1 cellular context compared by ENCODE assay signal in genomic region chr4:41432219-41432618, GRCh38.
TF ChIP-seq lines count a peak whose summit lies in the region.

No MANE protein-coding gene starts in this region.

TF ChIP-seq in H1, 55 proteins besides CTCF, POLR2A, EP300 and RAD21 (continued from another document):
- TF ChIP-seq, protein P1, sequence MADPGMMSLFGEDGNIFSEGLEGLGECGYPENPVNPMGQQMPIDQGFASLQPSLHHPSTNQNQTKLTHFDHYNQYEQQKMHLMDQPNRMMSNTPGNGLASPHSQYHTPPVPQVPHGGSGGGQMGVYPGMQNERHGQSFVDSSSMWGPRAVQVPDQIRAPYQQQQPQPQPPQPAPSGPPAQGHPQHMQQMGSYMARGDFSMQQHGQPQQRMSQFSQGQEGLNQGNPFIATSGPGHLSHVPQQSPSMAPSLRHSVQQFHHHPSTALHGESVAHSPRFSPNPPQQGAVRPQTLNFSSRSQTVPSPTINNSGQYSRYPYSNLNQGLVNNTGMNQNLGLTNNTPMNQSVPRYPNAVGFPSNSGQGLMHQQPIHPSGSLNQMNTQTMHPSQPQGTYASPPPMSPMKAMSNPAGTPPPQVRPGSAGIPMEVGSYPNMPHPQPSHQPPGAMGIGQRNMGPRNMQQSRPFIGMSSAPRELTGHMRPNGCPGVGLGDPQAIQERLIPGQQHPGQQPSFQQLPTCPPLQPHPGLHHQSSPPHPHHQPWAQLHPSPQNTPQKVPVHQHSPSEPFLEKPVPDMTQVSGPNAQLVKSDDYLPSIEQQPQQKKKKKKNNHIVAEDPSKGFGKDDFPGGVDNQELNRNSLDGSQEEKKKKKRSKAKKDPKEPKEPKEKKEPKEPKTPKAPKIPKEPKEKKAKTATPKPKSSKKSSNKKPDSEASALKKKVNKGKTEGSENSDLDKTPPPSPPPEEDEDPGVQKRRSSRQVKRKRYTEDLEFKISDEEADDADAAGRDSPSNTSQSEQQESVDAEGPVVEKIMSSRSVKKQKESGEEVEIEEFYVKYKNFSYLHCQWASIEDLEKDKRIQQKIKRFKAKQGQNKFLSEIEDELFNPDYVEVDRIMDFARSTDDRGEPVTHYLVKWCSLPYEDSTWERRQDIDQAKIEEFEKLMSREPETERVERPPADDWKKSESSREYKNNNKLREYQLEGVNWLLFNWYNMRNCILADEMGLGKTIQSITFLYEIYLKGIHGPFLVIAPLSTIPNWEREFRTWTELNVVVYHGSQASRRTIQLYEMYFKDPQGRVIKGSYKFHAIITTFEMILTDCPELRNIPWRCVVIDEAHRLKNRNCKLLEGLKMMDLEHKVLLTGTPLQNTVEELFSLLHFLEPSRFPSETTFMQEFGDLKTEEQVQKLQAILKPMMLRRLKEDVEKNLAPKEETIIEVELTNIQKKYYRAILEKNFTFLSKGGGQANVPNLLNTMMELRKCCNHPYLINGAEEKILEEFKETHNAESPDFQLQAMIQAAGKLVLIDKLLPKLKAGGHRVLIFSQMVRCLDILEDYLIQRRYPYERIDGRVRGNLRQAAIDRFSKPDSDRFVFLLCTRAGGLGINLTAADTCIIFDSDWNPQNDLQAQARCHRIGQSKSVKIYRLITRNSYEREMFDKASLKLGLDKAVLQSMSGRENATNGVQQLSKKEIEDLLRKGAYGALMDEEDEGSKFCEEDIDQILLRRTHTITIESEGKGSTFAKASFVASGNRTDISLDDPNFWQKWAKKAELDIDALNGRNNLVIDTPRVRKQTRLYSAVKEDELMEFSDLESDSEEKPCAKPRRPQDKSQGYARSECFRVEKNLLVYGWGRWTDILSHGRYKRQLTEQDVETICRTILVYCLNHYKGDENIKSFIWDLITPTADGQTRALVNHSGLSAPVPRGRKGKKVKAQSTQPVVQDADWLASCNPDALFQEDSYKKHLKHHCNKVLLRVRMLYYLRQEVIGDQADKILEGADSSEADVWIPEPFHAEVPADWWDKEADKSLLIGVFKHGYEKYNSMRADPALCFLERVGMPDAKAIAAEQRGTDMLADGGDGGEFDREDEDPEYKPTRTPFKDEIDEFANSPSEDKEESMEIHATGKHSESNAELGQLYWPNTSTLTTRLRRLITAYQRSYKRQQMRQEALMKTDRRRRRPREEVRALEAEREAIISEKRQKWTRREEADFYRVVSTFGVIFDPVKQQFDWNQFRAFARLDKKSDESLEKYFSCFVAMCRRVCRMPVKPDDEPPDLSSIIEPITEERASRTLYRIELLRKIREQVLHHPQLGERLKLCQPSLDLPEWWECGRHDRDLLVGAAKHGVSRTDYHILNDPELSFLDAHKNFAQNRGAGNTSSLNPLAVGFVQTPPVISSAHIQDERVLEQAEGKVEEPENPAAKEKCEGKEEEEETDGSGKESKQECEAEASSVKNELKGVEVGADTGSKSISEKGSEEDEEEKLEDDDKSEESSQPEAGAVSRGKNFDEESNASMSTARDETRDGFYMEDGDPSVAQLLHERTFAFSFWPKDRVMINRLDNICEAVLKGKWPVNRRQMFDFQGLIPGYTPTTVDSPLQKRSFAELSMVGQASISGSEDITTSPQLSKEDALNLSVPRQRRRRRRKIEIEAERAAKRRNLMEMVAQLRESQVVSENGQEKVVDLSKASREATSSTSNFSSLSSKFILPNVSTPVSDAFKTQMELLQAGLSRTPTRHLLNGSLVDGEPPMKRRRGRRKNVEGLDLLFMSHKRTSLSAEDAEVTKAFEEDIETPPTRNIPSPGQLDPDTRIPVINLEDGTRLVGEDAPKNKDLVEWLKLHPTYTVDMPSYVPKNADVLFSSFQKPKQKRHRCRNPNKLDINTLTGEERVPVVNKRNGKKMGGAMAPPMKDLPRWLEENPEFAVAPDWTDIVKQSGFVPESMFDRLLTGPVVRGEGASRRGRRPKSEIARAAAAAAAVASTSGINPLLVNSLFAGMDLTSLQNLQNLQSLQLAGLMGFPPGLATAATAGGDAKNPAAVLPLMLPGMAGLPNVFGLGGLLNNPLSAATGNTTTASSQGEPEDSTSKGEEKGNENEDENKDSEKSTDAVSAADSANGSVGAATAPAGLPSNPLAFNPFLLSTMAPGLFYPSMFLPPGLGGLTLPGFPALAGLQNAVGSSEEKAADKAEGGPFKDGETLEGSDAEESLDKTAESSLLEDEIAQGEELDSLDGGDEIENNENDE (IDR thresholded peaks at IDR 0.05; ENCODE audit: insufficient replicate concordance, low read length), result no peak
- TF ChIP-seq BCL11A (IDR thresholded peaks at IDR 0.05; ENCODE audit: low read depth in 2 of 2, low read length in 2 of 2), result no peak
- TF ChIP-seq TCF12 (IDR thresholded peaks at IDR 0.05; ENCODE audit: low read depth, low read length), result peak; percentile 82; the same call in 1 of the 2 replicates
- no peak for TF ChIP-seq SP1 (IDR thresholded peaks at IDR 0.05; ENCODE audit: low read depth, low read length)
- no peak for TF ChIP-seq CBX5 (IDR thresholded peaks at IDR 0.05; ENCODE audit: low read depth, low read length)
- TF ChIP-seq FOSL1 (IDR thresholded peaks at IDR 0.05; ENCODE audit: insufficient read depth, low read depth, low read length), result no peak
